ENCODE assay signal across 8 cellular contexts in the genomic region with DNA sequence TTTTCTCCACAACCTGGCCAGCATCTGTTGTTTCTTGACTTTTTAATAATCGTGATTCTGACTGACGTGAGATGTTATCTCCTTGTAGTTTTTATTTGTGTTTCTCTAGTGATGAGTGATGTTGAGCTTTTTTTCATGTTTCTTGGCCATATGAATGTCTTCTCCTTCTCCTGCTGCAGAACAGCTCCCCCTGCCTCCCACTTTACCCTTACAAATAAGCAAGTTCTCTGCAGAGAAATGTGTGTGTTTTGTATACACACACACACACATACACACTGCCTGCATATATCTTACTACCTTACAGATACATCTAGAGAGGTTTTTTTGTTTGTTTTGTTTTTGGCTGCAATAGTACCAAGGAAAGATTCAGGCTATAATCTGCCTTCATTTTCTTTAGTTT.
DNase-seq lines count a peak whose midpoint lies in the region; ATAC-seq and TF ChIP-seq lines count a peak whose summit lies in the region.

No MANE protein-coding gene starts in this region.

- H3K9me3 ChIP-seq in right lobe of liver (no peaks in the 10 kb centered on the region), tibial artery (peaks cover 0 to 11% (median 4%) of the 10 kb centered on the region in 3 donors)

- H3K27me3 ChIP-seq in right lobe of liver (no peaks in the 10 kb centered on the region), tibial artery (no peaks in the 10 kb centered on the region)

- H3K4me3 ChIP-seq in right lobe of liver (no peak overlapping the region), tibial artery (no peak overlapping the region)

- no peak for TF ChIP-seq POLR2A in right lobe of liver (IDR thresholded peaks at IDR 0.05)

- WGBS in right lobe of liver (ENCODE audit: insufficient coverage, low coverage, low lambda C conversion rate, missing lambda C conversion rate) = 44% methylated on average over 2 of the region's 2 CpGs

- ATAC-seq in right lobe of liver = no peak
- no peak for ATAC-seq in HG02763 (IDR thresholded peaks at IDR 0.05; ENCODE audit: unreplicated experiment)
- no peak for ATAC-seq in GM21825 (IDR thresholded peaks at IDR 0.05; ENCODE audit: unreplicated experiment)

- H3K36me3 ChIP-seq in right lobe of liver (no peaks in the 10 kb centered on the region), tibial artery (no peaks in the 10 kb centered on the region)

- peak; percentile 24 for DNase-seq in DMS114 treated with DMSO at 0.1 percent for 48 hours (lab: John Stamatoyannopoulos, UW; ENCODE audit: unreplicated experiment)
- peak; percentile 35 for DNase-seq in HT-29 (ENCODE audit: low spot score)
- DNase-seq in right lobe of liver = no peak
- no peak for DNase-seq in tibial artery
- no peak for DNase-seq in NK-92 (lab: John Stamatoyannopoulos, UW; ENCODE audit: unreplicated experiment)

- intact Hi-C loops in right lobe of liver (cut with DNase I) (no loop called here), tibial artery (cut with DNase I; ENCODE audit: low total_unique reads) (no loop called here)

- TF ChIP-seq CTCF in VCaP (conservative IDR thresholded peaks at IDR 0.05) = peak; percentile 70
- peak in 3 of 4 donors; percentile 15 to 27 (median 21) for TF ChIP-seq CTCF in right lobe of liver (IDR thresholded peaks at IDR 0.05)
- no peak for TF ChIP-seq CTCF in tibial artery (IDR thresholded peaks at IDR 0.05)

- H3K27ac ChIP-seq in VCaP (no peak overlapping the region), right lobe of liver (no peak overlapping the region), tibial artery (no peak overlapping the region)

- no peaks in the 10 kb centered on the region for H3K4me1 ChIP-seq in right lobe of liver
- no peaks in the 10 kb centered on the region for H3K4me1 ChIP-seq in tibial artery

Comparison
In these comparisons a context has a peak if more than half of its experiments do, and no peak if none do; other contexts are left out.
1. DNase-seq: peak in DMS114 treated with DMSO at 0.1 percent for 48 hours (single experiment) and HT-29 (single experiment); none in right lobe of liver (0 of 3), tibial artery (0 of 2) and NK-92 (single experiment).
2. CTCF ChIP-seq: peak in VCaP (single experiment) and right lobe of liver (3 of 4); none in tibial artery (0 of 2).